31 cellular contexts compared by ENCODE assay signal in genomic region chr2:100691846-100692245, GRCh38.
"Had no signal": no experiment of that assay in that cellular context is flagged by ENCODE, and none has a peak within 500 bp of the region (broad histone marks: within the 10 kb centered on the region; RNA-seq: fewer than 3 reads in every experiment).

No MANE protein-coding gene starts in this region.

- H3K4me3 ChIP-seq: ascending aorta, breast epithelium, cardiac muscle cell, colonic mucosa, esophagus squamous epithelium had no signal

- H3K4me3 Mint-ChIP-seq: activated B cell treated with CpG ODN at 0.5 μM for 24 hours; activated CD4-positive, alpha-beta memory T cell treated with anti-CD3 and anti-CD28 coated beads for 36 hours; activated CD4-positive, alpha-beta T cell treated with anti-CD3 and anti-CD28 coated beads for 36 hours; activated CD4-positive, alpha-beta T cell treated with anti-CD3 and anti-CD28 coated beads, Interleukin-2, amount 10 ng/mL, durations not matched to agents 24 days and 14 days; activated CD8-positive, alpha-beta T cell treated with anti-CD3 and anti-CD28 coated beads, Interleukin-2, amount 10 ng/mL, durations not matched to agents 7 days and 5 days; activated naive CD4-positive, alpha-beta T cell treated with anti-CD3 and anti-CD28 coated beads, Interleukin-2, amount 10 ng/mL, durations not matched to agents 7 days and 5 days; activated naive CD8-positive, alpha-beta T cell treated with anti-CD3 and anti-CD28 coated beads, Interleukin-2, amount 10 ng/mL, durations not matched to agents 7 days and 5 days; activated T-cell treated with anti-CD3 and anti-CD28 coated beads, Interleukin-2, amount 50 U/mL, for 24 hours; activated T-cell treated with anti-CD3 and anti-CD28 coated beads, Interleukin-2, amount 50 U/mL, for 72 hours; brain; dendritic cell treated with granulocyte-macrophage colony-stimulating factor and Interleukin-4, amounts not matched to agents 40 ng/mL and 50 ng/mL, for 4 days; effector memory CD8-positive, alpha-beta T cell; T-helper 17 cell; T-helper 2 cell treated with Interferon-gamma antibody and Interleukin-4, amounts not matched to agents 5 μg/mL and 100 μg/mL, for 36 hours had no signal

- ATAC-seq: activated CD4-positive, alpha-beta T cell treated with anti-CD3 and anti-CD28 coated beads for 36 hours; activated CD4-positive, CD25-positive, alpha-beta regulatory T cell treated with anti-CD3 and anti-CD28 coated beads, Interleukin-2, amount 50 U/mL, for 24 hours; activated CD8-positive, alpha-beta T cell treated with anti-CD3 and anti-CD28 coated beads, Interleukin-2, amount 10 ng/mL, durations not matched to agents 7 days and 5 days; activated T-cell treated with anti-CD3 and anti-CD28 coated beads, Interleukin-2, amount 50 U/mL, for 72 hours; effector memory CD8-positive, alpha-beta T cell; T-helper 17 cell had no signal

- H3K36me3 Mint-ChIP-seq: activated naive CD8-positive, alpha-beta T cell treated with anti-CD3 and anti-CD28 coated beads, Interleukin-2, amount 10 ng/mL, durations not matched to agents 7 days and 5 days had no signal

- H3K27ac Mint-ChIP-seq: activated B cell treated with CpG ODN at 0.5 μM for 24 hours; activated CD4-positive, alpha-beta memory T cell treated with anti-CD3 and anti-CD28 coated beads for 36 hours; activated CD4-positive, alpha-beta T cell treated with anti-CD3 and anti-CD28 coated beads for 36 hours; activated CD4-positive, alpha-beta T cell treated with anti-CD3 and anti-CD28 coated beads, Interleukin-2, amount 10 ng/mL, durations not matched to agents 24 days and 14 days; activated CD8-positive, alpha-beta T cell treated with anti-CD3 and anti-CD28 coated beads, Interleukin-2, amount 10 ng/mL, durations not matched to agents 7 days and 5 days; activated naive CD4-positive, alpha-beta T cell treated with anti-CD3 and anti-CD28 coated beads, Interleukin-2, amount 10 ng/mL, durations not matched to agents 7 days and 5 days; activated naive CD4-positive, alpha-beta T cell treated with anti-CD3 and anti-CD28 coated beads, Interleukin-2, amount 50 U/mL, for 72 hours; activated naive CD8-positive, alpha-beta T cell treated with anti-CD3 and anti-CD28 coated beads, Interleukin-2, amount 10 ng/mL, durations not matched to agents 7 days and 5 days; activated T-cell treated with anti-CD3 and anti-CD28 coated beads, Interleukin-2, amount 50 U/mL, for 24 hours; activated T-cell treated with anti-CD3 and anti-CD28 coated beads, Interleukin-2, amount 50 U/mL, for 72 hours; brain; dendritic cell treated with granulocyte-macrophage colony-stimulating factor and Interleukin-4, amounts not matched to agents 40 ng/mL and 50 ng/mL, for 4 days; effector memory CD8-positive, alpha-beta T cell; T-helper 17 cell; T-helper 2 cell treated with Interferon-gamma antibody and Interleukin-4, amounts not matched to agents 5 μg/mL and 100 μg/mL, for 36 hours had no signal

- H3K4me1 Mint-ChIP-seq: activated B cell treated with CpG ODN at 0.5 μM for 24 hours; activated CD4-positive, alpha-beta T cell treated with anti-CD3 and anti-CD28 coated beads, Interleukin-2, amount 10 ng/mL, durations not matched to agents 24 days and 14 days; activated naive CD4-positive, alpha-beta T cell treated with anti-CD3 and anti-CD28 coated beads, Interleukin-2, amount 10 ng/mL, durations not matched to agents 7 days and 5 days; activated naive CD8-positive, alpha-beta T cell treated with anti-CD3 and anti-CD28 coated beads, Interleukin-2, amount 10 ng/mL, durations not matched to agents 7 days and 5 days; T-helper 17 cell had no signal

- DNase-seq: activated B cell treated with CpG ODN at 0.5 μM for 24 hours; activated CD4-positive, alpha-beta memory T cell treated with anti-CD3 and anti-CD28 coated beads for 36 hours; activated CD4-positive, alpha-beta T cell treated with anti-CD3 and anti-CD28 coated beads for 36 hours; activated CD4-positive, alpha-beta T cell treated with anti-CD3 and anti-CD28 coated beads, Interleukin-2, amount 10 ng/mL, durations not matched to agents 24 days and 14 days; activated CD8-positive, alpha-beta T cell treated with anti-CD3 and anti-CD28 coated beads, Interleukin-2, amount 10 ng/mL, durations not matched to agents 7 days and 5 days; activated gamma-delta T cell; activated naive CD4-positive, alpha-beta T cell; activated naive CD4-positive, alpha-beta T cell treated with anti-CD3 and anti-CD28 coated beads, Interleukin-2, amount 10 ng/mL, durations not matched to agents 7 days and 5 days; activated naive CD8-positive, alpha-beta T cell treated with anti-CD3 and anti-CD28 coated beads, Interleukin-2, amount 10 ng/mL, durations not matched to agents 7 days and 5 days; activated T-cell treated with anti-CD3 and anti-CD28 coated beads for 4 hours; activated T-cell treated with anti-CD3 and anti-CD28 coated beads, Interleukin-2, amount 50 U/mL, for 24 hours; activated T-cell treated with anti-CD3 and anti-CD28 coated beads, Interleukin-2, amount 50 U/mL, for 72 hours; central memory CD4-positive, alpha-beta T cell; cerebellar nuclear complex; colonic mucosa; effector CD4-positive, alpha-beta T cell; effector memory CD8-positive, alpha-beta T cell; esophagus squamous epithelium; T-helper 1 cell; T-helper 17 cell; T1000; WERI-Rb-1 had no signal

- H3K27ac ChIP-seq: ascending aorta, breast epithelium, cardiac muscle cell, colonic mucosa, epithelial cell of prostate, esophagus squamous epithelium, WERI-Rb-1 had no signal
